9 cellular contexts compared by ENCODE assay signal in genomic region chr2:43482974-43483373, GRCh38.
DNase-seq lines count a peak whose midpoint lies in the region; ATAC-seq, FAIRE-seq and TF ChIP-seq lines count a peak whose summit lies in the region.
"Had no signal": no experiment of that assay in that cellular context is flagged by ENCODE, and none has a peak within 500 bp of the region (broad histone marks: within the 10 kb centered on the region; RNA-seq: fewer than 3 reads in every experiment).

No MANE protein-coding gene starts in this region.

- H3K36me3 ChIP-seq in GM12878 (ENCODE audit: control insufficient read depth in 2 of 2, insufficient read depth in 2 of 2, low read length in 1 of 2): peaks cover 0 to 2% of the 10 kb centered on the region in 2 experiments; a peak in 1 of 4 replicates

- H3K9ac ChIP-seq in GM12878 (ENCODE audit: control insufficient read depth, insufficient read depth, low read length): peak overlapping the region; percentile 11; the same call in 1 of the 2 replicates

- SMC1A ChIA-PET in GM12878 (lab: Charles Lee; ENCODE audit: uncharacterized antibody, unreplicated experiment): interaction anchor here (0.9 to 4.2 kb wide), 33 partner anchors 8 to 655 kb away, joined by 3 to 118 read pairs (median 9); partner anchors contain the start of gene ZFP36L2

- H3K4me1 Mint-ChIP-seq in nephron: peaks cover 40% of the 10 kb centered on the region
- H3K4me1 Mint-ChIP-seq in activated T-helper 2 cell treated with anti-CD3 and anti-CD28 coated beads, Interferon-gamma antibody, Interleukin-2, Interleukin-4, amounts not matched to agents 10 μg/mL and 5 μg/mL and 100 μg/mL, durations not matched to agents 14 hours and 24 hours and 36 hours (ENCODE audit: low read depth): peaks cover 32% of the 10 kb centered on the region
- peaks cover 25% of the 10 kb centered on the region for H3K4me1 Mint-ChIP-seq in progenitor cell of endocrine pancreas (ENCODE audit: low read depth)

- peak; percentile 64 to 80; a peak in 3 of 4 replicates for TF ChIP-seq EP300 in GM12878 (IDR thresholded peaks at IDR 0.05; ENCODE audit: borderline replicate concordance in 1 of 2, control insufficient read depth in 1 of 2, low read depth in 2 of 2, low read length in 2 of 2)

- TF ChIP-seq CTCF in GM12878 (IDR thresholded peaks at IDR 0.05 in 2 of 3, conservative IDR thresholded peaks at IDR 0.05 in 1 of 3; ENCODE audit: control insufficient read depth in 2 of 3, extremely low read depth in 1 of 3, insufficient read depth in 1 of 3, low read depth in 3 of 3, low read length in 3 of 3) (no peak), nephron (IDR thresholded peaks at IDR 0.05; ENCODE audit: unreplicated experiment in 3 of 3) (no peak), progenitor cell of endocrine pancreas (IDR thresholded peaks at IDR 0.05; ENCODE audit: unreplicated experiment) (no peak)

- H3K27me3 Mint-ChIP-seq in nephron (ENCODE audit: low read depth) (no peaks in the 10 kb centered on the region), progenitor cell of endocrine pancreas (no peaks in the 10 kb centered on the region)
- H3K27me3 Mint-ChIP-seq in activated T-helper 2 cell treated with anti-CD3 and anti-CD28 coated beads, Interferon-gamma antibody, Interleukin-2, Interleukin-4, amounts not matched to agents 10 μg/mL and 5 μg/mL and 100 μg/mL, durations not matched to agents 14 hours and 24 hours and 36 hours (ENCODE audit: low read depth): no peaks in the 10 kb centered on the region

- H3K27me3 ChIP-seq in GM12878 (replicated peaks in 1 of 2; ENCODE audit: control insufficient read depth in 2 of 2, insufficient read depth in 2 of 2, low read length in 1 of 2): no peaks in the 10 kb centered on the region

- intact Hi-C loops in GM12878 (cut with micrococcal nuclease; ENCODE audit: unreplicated experiment): loop anchor here (1.0 to 10.0 kb wide), 5 partner anchors 22 to 508 kb away; no protein-coding TSS in a partner anchor
- intact Hi-C loops in activated T-helper 2 cell treated with anti-CD3 and anti-CD28 coated beads, Interferon-gamma antibody, Interleukin-2, Interleukin-4, amounts not matched to agents 10 μg/mL and 5 μg/mL and 100 μg/mL, durations not matched to agents 14 hours and 24 hours and 36 hours (cut with micrococcal nuclease): loop anchor here (5.0 kb wide), 2 partner anchors 231 to 351 kb away; no protein-coding TSS in a partner anchor

- no peak overlapping the region; the same call in 1 of the 2 replicates for H2AFZ ChIP-seq in GM12878 (ENCODE audit: control insufficient read depth, low read depth, low read length)

- H3K4me3 Mint-ChIP-seq in nephron: no peak overlapping the region
- no peak overlapping the region for H3K4me3 Mint-ChIP-seq in activated T-helper 2 cell treated with anti-CD3 and anti-CD28 coated beads, Interferon-gamma antibody, Interleukin-2, Interleukin-4, amounts not matched to agents 10 μg/mL and 5 μg/mL and 100 μg/mL, durations not matched to agents 14 hours and 24 hours and 36 hours (ENCODE audit: low read depth)
- no peak overlapping the region for H3K4me3 Mint-ChIP-seq in progenitor cell of endocrine pancreas (ENCODE audit: low read depth)

- ATAC-seq in HG02870 (IDR thresholded peaks at IDR 0.05; ENCODE audit: unreplicated experiment) (peak; percentile 59), GM12878 (peak; percentile 85)

- CTCF ChIA-PET in GM12878 (lab: Yijun Ruan, JAX): interaction anchor here (0.6 to 4.2 kb wide), 21 partner anchors 23 to 624 kb away, joined by 3 to 128 read pairs (median 20); partner anchors contain the start of gene ZFP36L2

- POLR2A ChIA-PET in GM12878 (lab: Charles Lee): interaction anchor here (2.2 to 3.1 kb wide), 4 partner anchors 57 to 254 kb away, joined by 6 to 15 read pairs (median 10); no protein-coding TSS in a partner anchor

- no peaks in the 10 kb centered on the region for H3K79me2 ChIP-seq in GM12878 (ENCODE audit: control insufficient read depth, insufficient read depth, low read length)

- H3K36me3 Mint-ChIP-seq in nephron (ENCODE audit: low read depth): no peaks in the 10 kb centered on the region
- H3K36me3 Mint-ChIP-seq in activated T-helper 2 cell treated with anti-CD3 and anti-CD28 coated beads, Interferon-gamma antibody, Interleukin-2, Interleukin-4, amounts not matched to agents 10 μg/mL and 5 μg/mL and 100 μg/mL, durations not matched to agents 14 hours and 24 hours and 36 hours (ENCODE audit: low read depth): peaks cover 24% of the 10 kb centered on the region
- peaks cover 3% of the 10 kb centered on the region for H3K36me3 Mint-ChIP-seq in progenitor cell of endocrine pancreas (ENCODE audit: insufficient read depth)

- H3K27ac Mint-ChIP-seq in nephron (peak overlapping the region; percentile 74 to 83 (median 75)), progenitor cell of endocrine pancreas (no peak overlapping the region)
- no peak overlapping the region for H3K27ac Mint-ChIP-seq in activated T-helper 2 cell treated with anti-CD3 and anti-CD28 coated beads, Interferon-gamma antibody, Interleukin-2, Interleukin-4, amounts not matched to agents 10 μg/mL and 5 μg/mL and 100 μg/mL, durations not matched to agents 14 hours and 24 hours and 36 hours

- H3K9me3 Mint-ChIP-seq in nephron: no peaks in the 10 kb centered on the region
- no peaks in the 10 kb centered on the region for H3K9me3 Mint-ChIP-seq in activated T-helper 2 cell treated with anti-CD3 and anti-CD28 coated beads, Interferon-gamma antibody, Interleukin-2, Interleukin-4, amounts not matched to agents 10 μg/mL and 5 μg/mL and 100 μg/mL, durations not matched to agents 14 hours and 24 hours and 36 hours
- no peaks in the 10 kb centered on the region for H3K9me3 Mint-ChIP-seq in progenitor cell of endocrine pancreas (ENCODE audit: low read depth)

- peaks cover 25% of the 10 kb centered on the region for H3K4me1 ChIP-seq in GM12878 (ENCODE audit: control insufficient read depth, insufficient read depth, low read length)

- TF ChIP-seq POLR2A in GM12892 (IDR thresholded peaks at IDR 0.05; ENCODE audit: low read depth, low read length) (no peak), GM12878 (IDR thresholded peaks at IDR 0.05; ENCODE audit: low read depth, low read length) (no peak)

- peak overlapping the region; percentile 80 for H3K27ac ChIP-seq in GM12878 (ENCODE audit: control insufficient read depth, insufficient read depth)

- H4K20me1 ChIP-seq in GM12878 (ENCODE audit: control insufficient read depth, insufficient read depth): no peaks in the 10 kb centered on the region

- H3K4me2 ChIP-seq in GM12878 (ENCODE audit: control insufficient read depth, insufficient read depth): peak overlapping the region; percentile 79

- H3K9me3 ChIP-seq in GM12878 (replicated peaks; ENCODE audit: control insufficient read depth, insufficient read depth, low read length): no peaks in the 10 kb centered on the region

- FAIRE-seq in GM12892 (lab: Jason Lieb, UNC) (peak; percentile 74), GM12878 (lab: Jason Lieb, UNC) (no peak)

- in situ Hi-C loops in GM12878 (cut with MboI): loop anchor here (5.0 kb wide), 4 partner anchors 81 to 536 kb away; no protein-coding TSS in a partner anchor

- H3K4me3 ChIP-seq in GM12878: no peak overlapping the region

- WGBS in GM12878 (ENCODE audit: insufficient coverage, insufficient replicate concordance, low lambda C conversion rate, missing lambda C conversion rate): 1% methylated on average over 4 of the region's 4 CpGs

- TF ChIP-seq RAD21 in GM12878 (IDR thresholded peaks at IDR 0.05; ENCODE audit: insufficient read depth, low read depth, low read length): peak; percentile 17; the same call in 1 of the 2 replicates

- BruUV-seq in GM12878 (replicated peaks; lab: Mats Ljungman, UMichigan): no TSS peak

- RAD21 ChIA-PET in GM12878 (lab: Charles Lee; ENCODE audit: unreplicated experiment): interaction anchor here (0.9 to 4.3 kb wide), 26 partner anchors 9 to 624 kb away, joined by 3 to 114 read pairs (median 13); partner anchors contain the start of gene ZFP36L2

- DNase-seq in GM12892 (ENCODE audit: insufficient read length): no peak
- peak; percentile 66 for DNase-seq in GM12878 (ENCODE audit: low read depth, low spot score)
- DNase-seq in Ammon's horn (ENCODE audit: low spot score): no peak
- no peak for DNase-seq in DMS153 (lab: John Stamatoyannopoulos, UW)
- DNase-seq in activated T-helper 2 cell treated with anti-CD3 and anti-CD28 coated beads, Interferon-gamma antibody, Interleukin-2, Interleukin-4, amounts not matched to agents 10 μg/mL and 5 μg/mL and 100 μg/mL, durations not matched to agents 14 hours and 24 hours and 36 hours (ENCODE audit: low spot score): no peak
- no peak for DNase-seq in progenitor cell of endocrine pancreas (ENCODE audit: low spot score, unreplicated experiment)
- DNase-seq: activated gamma-delta T cell had no signal

TF ChIP-seq in GM12878, 131 proteins besides CTCF, POLR2A, EP300 and RAD21 (continues in another document):
- peak; percentile 97 for TF ChIP-seq RUNX3 (IDR thresholded peaks at IDR 0.05; ENCODE audit: low read length)
- TF ChIP-seq ATF2 (IDR thresholded peaks at IDR 0.05; ENCODE audit: low read length): peak; percentile 76; the same call in 1 of the 2 replicates
- TF ChIP-seq MEF2A (IDR thresholded peaks at IDR 0.05; ENCODE audit: insufficient read depth, low read depth, low read length): peak; percentile 58; the same call in 1 of the 2 replicates
- peak; percentile 83 for TF ChIP-seq BCL11A (IDR thresholded peaks at IDR 0.05; ENCODE audit: low read depth, low read length)
- TF ChIP-seq CBFB (IDR thresholded peaks at IDR 0.05; ENCODE audit: low read depth): peak; percentile 74
- TF ChIP-seq EZH2 (IDR thresholded peaks at IDR 0.05; ENCODE audit: borderline replicate concordance, control insufficient read depth, low read depth, low read length): no peak

Comparison
In these comparisons a context has a peak if more than half of its experiments do, and no peak if none do; other contexts are left out.
1. H3K27ac Mint-ChIP-seq: peak in nephron (3 of 3); none in activated T-helper 2 cell treated with anti-CD3 and anti-CD28 coated beads, Interferon-gamma antibody, Interleukin-2, Interleukin-4, amounts not matched to agents 10 μg/mL and 5 μg/mL and 100 μg/mL, durations not matched to agents 14 hours and 24 hours and 36 hours (single experiment) and progenitor cell of endocrine pancreas (single experiment).